In genomic region chr3:69353088-69353478, GRCh38 we compare ENCODE assay signal across 9 cellular contexts. TPM values are rescaled to one million over a fixed set of nuclear protein-coding genes. Genes with fewer than 3 reads are reported as not detected.
DNase-seq lines count a peak whose midpoint lies in the region; ATAC-seq and TF ChIP-seq lines count a peak whose summit lies in the region.
"Had no signal": no experiment of that assay in that cellular context is flagged by ENCODE, and none has a peak within 500 bp of the region (broad histone marks: within the 10 kb centered on the region; RNA-seq: fewer than 3 reads in every experiment).

No MANE protein-coding gene starts in this region.

- H3K27ac Mint-ChIP-seq in naive thymus-derived CD4-positive, alpha-beta T cell, result no peak overlapping the region

- POLR2A ChIA-PET in naive thymus-derived CD4-positive, alpha-beta T cell (lab: Charles Lee), result no interaction called here

- H3K4me3 Mint-ChIP-seq in naive thymus-derived CD4-positive, alpha-beta T cell, result peak overlapping the region in 9 of 10 donors; percentile 23 to 81 (median 68)

- H3K4me3 ChIP-seq in right atrium auricular region (peak overlapping the region; percentile 13 to 34), upper lobe of right lung (peak overlapping the region; percentile 41), mucosa of descending colon (no peak overlapping the region)
- H3K4me3 ChIP-seq in naive thymus-derived CD4-positive, alpha-beta T cell (ENCODE audit: low read length), result no peak overlapping the region

- peaks cover 0 to 1% (median 0%) of the 10 kb centered on the region in 11 donors for H3K9me3 Mint-ChIP-seq in naive thymus-derived CD4-positive, alpha-beta T cell

- no peaks in the 10 kb centered on the region for H3K36me3 ChIP-seq in right atrium auricular region
- H3K36me3 ChIP-seq in naive thymus-derived CD4-positive, alpha-beta T cell (ENCODE audit: control insufficient read depth in 2 of 3, insufficient read depth in 3 of 3, low read length in 3 of 3), result no peaks in the 10 kb centered on the region
- no peaks in the 10 kb centered on the region for H3K36me3 ChIP-seq in upper lobe of right lung
- H3K36me3 ChIP-seq in mucosa of descending colon (ENCODE audit: low read depth), result no peaks in the 10 kb centered on the region

- H3K27ac ChIP-seq in right atrium auricular region, result peak overlapping the region; percentile 6 to 46
- H3K27ac ChIP-seq in caudate nucleus (ENCODE audit: low read depth, low read length), result peak overlapping the region; percentile 59
- no peak overlapping the region for H3K27ac ChIP-seq in naive thymus-derived CD4-positive, alpha-beta T cell (ENCODE audit: low read depth, low read length)
- peak overlapping the region; percentile 70 for H3K27ac ChIP-seq in upper lobe of right lung

- intact Hi-C loops in left ventricle myocardium superior (cut with micrococcal nuclease) (no loop called here), upper lobe of right lung (cut with DNase I) (no loop called here), mucosa of descending colon (cut with DNase I, micrococcal nuclease) (no loop called here)
- intact Hi-C loops in naive thymus-derived CD4-positive, alpha-beta T cell (cut with micrococcal nuclease), result no loop called here

- DNase-seq in right atrium auricular region (ENCODE audit: low spot score) (no peak), left ventricle myocardium superior (no peak), caudate nucleus (lab: John Stamatoyannopoulos, UW) (no peak), upper lobe of right lung (no peak), mucosa of descending colon (no peak), NCI-H1092 treated with DMSO at 0.1 percent for 48 hours (lab: John Stamatoyannopoulos, UW) (no peak)
- DNase-seq in naive thymus-derived CD4-positive, alpha-beta T cell, result no peak
- DNase-seq: midbrain had no signal

- CTCF ChIA-PET in naive thymus-derived CD4-positive, alpha-beta T cell (lab: Charles Lee), result no interaction called here

- H3K9me3 ChIP-seq in right atrium auricular region (no peaks in the 10 kb centered on the region), upper lobe of right lung (no peaks in the 10 kb centered on the region), mucosa of descending colon (no peaks in the 10 kb centered on the region)
- no peaks in the 10 kb centered on the region for H3K9me3 ChIP-seq in naive thymus-derived CD4-positive, alpha-beta T cell (ENCODE audit: control insufficient read depth in 2 of 3, low read length in 3 of 3)

- no peaks in the 10 kb centered on the region for H3K36me3 Mint-ChIP-seq in naive thymus-derived CD4-positive, alpha-beta T cell

- TF ChIP-seq CTCF in right atrium auricular region (IDR thresholded peaks at IDR 0.05), result no peak
- no peak for TF ChIP-seq CTCF in upper lobe of right lung (IDR thresholded peaks at IDR 0.05)
- no peak for TF ChIP-seq CTCF in mucosa of descending colon (IDR thresholded peaks at IDR 0.05)

- no peak for ATAC-seq in left ventricle myocardium superior
- ATAC-seq in naive thymus-derived CD4-positive, alpha-beta T cell, result no peak
- no peak for ATAC-seq in upper lobe of right lung
- no peak for ATAC-seq in mucosa of descending colon
- no peak for ATAC-seq in GM18502 (IDR thresholded peaks at IDR 0.05; ENCODE audit: poor library complexity, unreplicated experiment)

- H3K27me3 Mint-ChIP-seq in naive thymus-derived CD4-positive, alpha-beta T cell, result peaks cover 13 to 25% (median 20%) of the 10 kb centered on the region in 5 donors

- H3K4me1 ChIP-seq in right atrium auricular region, result peaks cover 0 to 10% of the 10 kb centered on the region in 2 donors
- no peaks in the 10 kb centered on the region for H3K4me1 ChIP-seq in naive thymus-derived CD4-positive, alpha-beta T cell (ENCODE audit: control insufficient read depth in 2 of 2, insufficient read depth in 2 of 2, low read length in 2 of 2)
- peaks cover 5% of the 10 kb centered on the region for H3K4me1 ChIP-seq in upper lobe of right lung
- H3K4me1 ChIP-seq in mucosa of descending colon (ENCODE audit: low read depth), result no peaks in the 10 kb centered on the region

- peaks cover 12 to 22% (median 17%) of the 10 kb centered on the region in 7 donors for H3K4me1 Mint-ChIP-seq in naive thymus-derived CD4-positive, alpha-beta T cell

- H3K27me3 ChIP-seq in right atrium auricular region (no peaks in the 10 kb centered on the region), upper lobe of right lung (no peaks in the 10 kb centered on the region)
- no peaks in the 10 kb centered on the region for H3K27me3 ChIP-seq in naive thymus-derived CD4-positive, alpha-beta T cell (ENCODE audit: control insufficient read depth in 2 of 2, insufficient read depth in 2 of 2, low read length in 2 of 2)

RNA-seq across cellular contexts. Expression of gene FRMD4B, which starts 32.8 kb away (rescaled TPM):
- total RNA-seq in right atrium auricular region (10 to 100 TPM; 30.6 to 37.8 TPM), left ventricle myocardium superior (14.0 TPM), upper lobe of right lung (60.7 TPM), mucosa of descending colon (10 to 100 TPM; 26.0 to 29.4 (median 28.6) TPM)
- total RNA-seq in naive thymus-derived CD4-positive, alpha-beta T cell, result 10 to 100 TPM in 2 of 5 experiments, 1 to 10 TPM in 3; 3.0 to 32.2 (median 6.5) TPM
- polyA plus RNA-seq in naive thymus-derived CD4-positive, alpha-beta T cell, result under 1 TPM in 1 of 2 donors, not detected in 1; 0.59 TPM

Comparison
In these comparisons a context has a peak if more than half of its experiments do, and no peak if none do; other contexts are left out.
1. H3K4me3 ChIP-seq: peak in right atrium auricular region (2 of 2) and upper lobe of right lung (single experiment); none in naive thymus-derived CD4-positive, alpha-beta T cell (single experiment) and mucosa of descending colon (single experiment).